Comparison of ENCODE assay signal across 9 cellular contexts in genomic region chr11:14249121-14249963, GRCh38.
A peak's percentile ranks its signal among the peaks of the same experiment; 100 is the strongest.
DNase-seq lines count a peak whose midpoint lies in the region; ATAC-seq, FAIRE-seq and TF ChIP-seq lines count a peak whose summit lies in the region.
"Had no signal": no experiment of that assay in that cellular context is flagged by ENCODE, and none has a peak within 500 bp of the region (broad histone marks: within the 10 kb centered on the region; RNA-seq: fewer than 3 reads in every experiment).

No MANE protein-coding gene starts in this region.

- peak; percentile 94 for TF ChIP-seq CTCF in D721Med (IDR thresholded peaks at IDR 0.05; ENCODE audit: insufficient read depth, missing control alignments)

- DNase-seq in D721Med (ENCODE audit: insufficient read length, low spot score), result no peak
- DNase-seq in NOMO-1 (lab: John Stamatoyannopoulos, UW; ENCODE audit: unreplicated experiment in 2 of 2), result peak; percentile 62 to 65
- peak; percentile 32 for DNase-seq in activated CD8-positive, alpha-beta memory T cell treated with anti-CD3 and anti-CD28 coated beads, Interleukin-2, amount 50 U/mL, for 1 hour (ENCODE audit: extremely low read depth)
- DNase-seq in mucosa of gallbladder (ENCODE audit: low spot score), result peak; percentile 39
- DNase-seq in stimulated activated CD8-positive, alpha-beta memory T cell treated with anti-CD3 and anti-CD28 coated beads, Interleukin-4, amount 100 ng/mL, for 48 hours, result peak; percentile 83
- DNase-seq in GF-D8 (lab: John Stamatoyannopoulos, UW), result no peak

- peak; percentile 46 for ATAC-seq in HG03066 (IDR thresholded peaks at IDR 0.05; ENCODE audit: low read depth, unreplicated experiment)

- FAIRE-seq in D721Med (lab: Jason Lieb, UNC) (peak; percentile 91), endometrium (lab: Jason Lieb, UNC) (peak; percentile 74)
- FAIRE-seq: colon had no signal

Comparison
In these comparisons a context has a peak if more than half of its experiments do, and no peak if none do; other contexts are left out.
1. DNase-seq: peak in NOMO-1 (2 of 2), activated CD8-positive, alpha-beta memory T cell treated with anti-CD3 and anti-CD28 coated beads, Interleukin-2, amount 50 U/mL, for 1 hour (single experiment), mucosa of gallbladder (single experiment) and stimulated activated CD8-positive, alpha-beta memory T cell treated with anti-CD3 and anti-CD28 coated beads, Interleukin-4, amount 100 ng/mL, for 48 hours (single experiment); none in D721Med (single experiment) and GF-D8 (single experiment).